In genomic region chr12:58190624-58191023, GRCh38 we compare ENCODE assay signal across 5 cellular contexts.
"Had no signal": no experiment of that assay in that cellular context is flagged by ENCODE, and none has a peak within 500 bp of the region (broad histone marks: within the 10 kb centered on the region; RNA-seq: fewer than 3 reads in every experiment).

No MANE protein-coding gene starts in this region.

- H3K36me3 Mint-ChIP-seq: IgD-negative memory B cell had no signal

- H3K27me3 Mint-ChIP-seq: IgD-negative memory B cell had no signal

- H3K4me3 Mint-ChIP-seq: IgD-negative memory B cell had no signal

- DNase-seq: IMR-90 had no signal

- ATAC-seq: HepG2, K562 had no signal

- H3K4me3 ChIP-seq: K562 had no signal

- H3K27ac ChIP-seq: HL-60 had no signal

- H3K27ac Mint-ChIP-seq: IgD-negative memory B cell had no signal
